Comparison of ENCODE assay signal across 1 cellular context in genomic region chrX:119870626-119871131, GRCh38.
TF ChIP-seq lines count a peak whose summit lies in the region.

No MANE protein-coding gene starts in this region.

TF ChIP-seq in K562, 482 proteins besides CTCF, POLR2A, EP300 and RAD21:
- 0 out of 2 replicates have a peak, but pooled peaks have one; percentile 35 for TF ChIP-seq FOXP1 (CRISPR knock-in tag; IDR thresholded peaks at IDR 0.05)
- no peak for TF ChIP-seq TAF9B (IDR thresholded peaks at IDR 0.05; ENCODE audit: partially characterized antibody)
- no peak for TF ChIP-seq MXI1 (IDR thresholded peaks at IDR 0.05; ENCODE audit: low read depth, low read length)
- no peak for TF ChIP-seq ZNF551 (CRISPR knock-in tag; IDR thresholded peaks at IDR 0.05)
- TF ChIP-seq ZNF318 (IDR thresholded peaks at IDR 0.05; ENCODE audit: borderline replicate concordance in 1 of 2, low read depth in 1 of 2) = no peak
- TF ChIP-seq ETS1 (conservative IDR thresholded peaks at IDR 0.05; ENCODE audit: control insufficient read depth, low read depth, low read length) = no peak
- peak; percentile 12 for TF ChIP-seq CHD1 (IDR thresholded peaks at IDR 0.05; ENCODE audit: low read length)
- peak in 1 of 2 experiments; percentile 13 for TF ChIP-seq E2F6 (IDR thresholded peaks at IDR 0.05; ENCODE audit: borderline replicate concordance in 1 of 2, extremely low read depth in 1 of 2, insufficient read depth in 1 of 2, insufficient read length in 1 of 2, low read depth in 1 of 2, low read length in 1 of 2, poor library complexity in 1 of 2, severe bottlenecking in 1 of 2)
- TF ChIP-seq YY1 (IDR thresholded peaks at IDR 0.05; ENCODE audit: borderline replicate concordance in 1 of 3, control insufficient read depth in 1 of 3, extremely low read depth in 1 of 3, insufficient read depth in 3 of 3, insufficient read length in 1 of 3, insufficient replicate concordance in 2 of 3, low read depth in 1 of 3, low read length in 2 of 3) = peak in 2 of 3 experiments; percentile 27 to 74
- TF ChIP-seq SMAD1 (IDR thresholded peaks at IDR 0.05; ENCODE audit: low read depth, low read length, partially characterized antibody) = no peak
- no peak for TF ChIP-seq SRSF9 (IDR thresholded peaks at IDR 0.05; ENCODE audit: borderline replicate concordance, low read depth, low read length)
- peak; percentile 64 for TF ChIP-seq ARID4B (CRISPR knock-in tag; IDR thresholded peaks at IDR 0.05)
- no peak for TF ChIP-seq PYGO2 (tag; IDR thresholded peaks at IDR 0.05)
- no peak for TF ChIP-seq VEZF1 (CRISPR knock-in tag; IDR thresholded peaks at IDR 0.05)
- TF ChIP-seq UBTF (IDR thresholded peaks at IDR 0.05; ENCODE audit: borderline replicate concordance in 1 of 2, low read depth in 2 of 2, low read length in 2 of 2) = 0 out of 4 replicates have a peak, but pooled peaks of 1 of the 2 experiments have one; percentile 32
- TF ChIP-seq SNAPC5 (CRISPR knock-in tag; IDR thresholded peaks at IDR 0.05) = no peak
